ENCODE assay signal across 15 cellular contexts in genomic region chr17:29129731-29130130, GRCh38.
"Had no signal": no experiment of that assay in that cellular context is flagged by ENCODE, and none has a peak within 500 bp of the region (broad histone marks: within the 10 kb centered on the region; RNA-seq: fewer than 3 reads in every experiment).

No MANE protein-coding gene starts in this region.

- H3K4me3 ChIP-seq: esophagus muscularis mucosa, heart right ventricle had no signal

- H3K27me3 ChIP-seq: esophagus muscularis mucosa, heart right ventricle had no signal

- ATAC-seq: activated T-cell treated with anti-CD3 and anti-CD28 coated beads, Interleukin-2, amount 50 U/mL, for 72 hours; sciatic nerve had no signal

- H3K27me3 Mint-ChIP-seq: activated naive CD8-positive, alpha-beta T cell had no signal

- H3K36me3 Mint-ChIP-seq: activated naive CD8-positive, alpha-beta T cell had no signal

- H3K4me3 Mint-ChIP-seq: activated naive CD8-positive, alpha-beta T cell; activated T-cell treated with anti-CD3 and anti-CD28 coated beads, Interleukin-2, amount 50 U/mL, for 72 hours; immature natural killer cell; neural crest cell had no signal

- DNase-seq: activated CD4-positive, alpha-beta T cell treated with anti-CD3 and anti-CD28 coated beads, Interleukin-2, amount 50 U/mL, for 1 hour; activated CD8-positive, alpha-beta memory T cell treated with anti-CD3 and anti-CD28 coated beads, Interleukin-2, amount 50 U/mL, for 4 hours; activated gamma-delta T cell; activated T-cell treated with anti-CD3 and anti-CD28 coated beads, Interleukin-2, amount 50 U/mL, for 72 hours; dermis blood vessel endothelial cell; effector memory CD4-positive, alpha-beta T cell; heart right ventricle; immature natural killer cell; mammary epithelial cell; stimulated activated naive CD4-positive, alpha-beta T cell; T1000 had no signal

- H3K9me3 Mint-ChIP-seq: activated T-cell treated with anti-CD3 and anti-CD28 coated beads, Interleukin-2, amount 50 U/mL, for 72 hours; immature natural killer cell; neural crest cell had no signal

- H3K9me3 ChIP-seq: esophagus muscularis mucosa, heart right ventricle had no signal

- H3K27ac Mint-ChIP-seq: activated naive CD8-positive, alpha-beta T cell; activated T-cell treated with anti-CD3 and anti-CD28 coated beads, Interleukin-2, amount 50 U/mL, for 72 hours; immature natural killer cell had no signal

- H3K27ac ChIP-seq: esophagus muscularis mucosa had no signal
